In genomic region chr18:42163316-42163715, GRCh38 we compare ENCODE assay signal across 19 cellular contexts.
"Had no signal": no experiment of that assay in that cellular context is flagged by ENCODE, and none has a peak within 500 bp of the region (broad histone marks: within the 10 kb centered on the region; RNA-seq: fewer than 3 reads in every experiment).

No MANE protein-coding gene starts in this region.

- ATAC-seq: SK-N-SH treated with all-trans-retinoic acid at 6 μM for 48 hours had no signal

- DNase-seq: KBM-7, MV-4-11, NCI-H1048, NCI-H1105 treated with DMSO at 0.1 percent for 48 hours, NCI-H1417 treated with DMSO at 0.1 percent for 48 hours, NCI-H146, NCI-H1694 treated with DMSO at 0.1 percent for 48 hours, NCI-H1930, NCI-H2081, NCI-H2107, NCI-H2171, NCI-H345, NCI-H446 treated with DMSO at 0.1 percent for 48 hours, NCI-H510A treated with DMSO at 0.1 percent for 48 hours, NCI-H526, NCI-H748 treated with DMSO at 0.1 percent for 48 hours, SHP77, T-helper 1 cell had no signal
